Comparison of ENCODE assay signal across 1 cellular context in genomic region chr10:59967079-59967478, GRCh38.
TF ChIP-seq lines count a peak whose summit lies in the region.

No MANE protein-coding gene starts in this region.

TF ChIP-seq in Ishikawa, 13 proteins besides CTCF, POLR2A, EP300 and RAD21 (continued from another document):
- TF ChIP-seq USF1 (IDR thresholded peaks at IDR 0.05) (no peak), NFIC (IDR thresholded peaks at IDR 0.05) (peak; percentile 77), EGR1 (IDR thresholded peaks at IDR 0.05) (no peak), YY1 (IDR thresholded peaks at IDR 0.05; ENCODE audit: low read depth) (peak; percentile 73)
TF ChIP-seq in Ishikawa: peak in this region for 5.
